ENCODE assay signal across 1 cellular context in the genomic region with DNA sequence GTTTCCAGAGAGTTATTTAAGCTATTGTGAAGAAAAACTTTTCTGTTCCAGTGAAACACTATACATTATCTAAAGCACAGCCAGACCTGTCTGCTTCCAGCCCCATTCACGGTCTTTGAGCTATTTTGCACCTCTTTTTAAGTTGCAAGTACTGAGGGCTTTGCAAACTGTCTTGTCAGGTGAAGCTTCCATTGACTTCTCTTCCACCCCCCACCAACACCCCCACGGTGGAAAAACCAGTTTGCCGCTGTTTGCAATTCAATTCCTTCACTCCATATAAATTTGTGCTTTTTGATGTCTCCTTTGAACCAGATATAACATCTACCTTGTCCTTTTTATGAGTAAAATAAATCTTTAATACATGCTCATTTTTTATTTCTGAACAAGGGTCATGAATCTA.
TF ChIP-seq lines count a peak whose summit lies in the region.

No MANE protein-coding gene starts in this region.

TF ChIP-seq in WTC11, 78 proteins besides CTCF, POLR2A, EP300 and RAD21 (continued from another document):
- TF ChIP-seq IRF2 (CRISPR knock-in tag; IDR thresholded peaks at IDR 0.05; ENCODE audit: borderline replicate concordance, low read depth): no peak
- TF ChIP-seq, protein P1, sequence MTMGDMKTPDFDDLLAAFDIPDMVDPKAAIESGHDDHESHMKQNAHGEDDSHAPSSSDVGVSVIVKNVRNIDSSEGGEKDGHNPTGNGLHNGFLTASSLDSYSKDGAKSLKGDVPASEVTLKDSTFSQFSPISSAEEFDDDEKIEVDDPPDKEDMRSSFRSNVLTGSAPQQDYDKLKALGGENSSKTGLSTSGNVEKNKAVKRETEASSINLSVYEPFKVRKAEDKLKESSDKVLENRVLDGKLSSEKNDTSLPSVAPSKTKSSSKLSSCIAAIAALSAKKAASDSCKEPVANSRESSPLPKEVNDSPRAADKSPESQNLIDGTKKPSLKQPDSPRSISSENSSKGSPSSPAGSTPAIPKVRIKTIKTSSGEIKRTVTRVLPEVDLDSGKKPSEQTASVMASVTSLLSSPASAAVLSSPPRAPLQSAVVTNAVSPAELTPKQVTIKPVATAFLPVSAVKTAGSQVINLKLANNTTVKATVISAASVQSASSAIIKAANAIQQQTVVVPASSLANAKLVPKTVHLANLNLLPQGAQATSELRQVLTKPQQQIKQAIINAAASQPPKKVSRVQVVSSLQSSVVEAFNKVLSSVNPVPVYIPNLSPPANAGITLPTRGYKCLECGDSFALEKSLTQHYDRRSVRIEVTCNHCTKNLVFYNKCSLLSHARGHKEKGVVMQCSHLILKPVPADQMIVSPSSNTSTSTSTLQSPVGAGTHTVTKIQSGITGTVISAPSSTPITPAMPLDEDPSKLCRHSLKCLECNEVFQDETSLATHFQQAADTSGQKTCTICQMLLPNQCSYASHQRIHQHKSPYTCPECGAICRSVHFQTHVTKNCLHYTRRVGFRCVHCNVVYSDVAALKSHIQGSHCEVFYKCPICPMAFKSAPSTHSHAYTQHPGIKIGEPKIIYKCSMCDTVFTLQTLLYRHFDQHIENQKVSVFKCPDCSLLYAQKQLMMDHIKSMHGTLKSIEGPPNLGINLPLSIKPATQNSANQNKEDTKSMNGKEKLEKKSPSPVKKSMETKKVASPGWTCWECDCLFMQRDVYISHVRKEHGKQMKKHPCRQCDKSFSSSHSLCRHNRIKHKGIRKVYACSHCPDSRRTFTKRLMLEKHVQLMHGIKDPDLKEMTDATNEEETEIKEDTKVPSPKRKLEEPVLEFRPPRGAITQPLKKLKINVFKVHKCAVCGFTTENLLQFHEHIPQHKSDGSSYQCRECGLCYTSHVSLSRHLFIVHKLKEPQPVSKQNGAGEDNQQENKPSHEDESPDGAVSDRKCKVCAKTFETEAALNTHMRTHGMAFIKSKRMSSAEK (CRISPR knock-in tag; IDR thresholded peaks at IDR 0.05; ENCODE audit: borderline replicate concordance): no peak
- TF ChIP-seq GABPB1 (CRISPR knock-in tag; IDR thresholded peaks at IDR 0.05): no peak
- no peak for TF ChIP-seq SOX15 (CRISPR knock-in tag; IDR thresholded peaks at IDR 0.05)
- TF ChIP-seq CBFB (CRISPR knock-in tag; IDR thresholded peaks at IDR 0.05; ENCODE audit: low read depth): no peak
- no peak for TF ChIP-seq CREM (CRISPR knock-in tag; IDR thresholded peaks at IDR 0.05)
- TF ChIP-seq HMGA2 (CRISPR knock-in tag; IDR thresholded peaks at IDR 0.05): no peak
- no peak for TF ChIP-seq ETV6 (CRISPR knock-in tag; IDR thresholded peaks at IDR 0.05)
- TF ChIP-seq MLX (CRISPR knock-in tag; IDR thresholded peaks at IDR 0.05): no peak
- TF ChIP-seq ZNF416 (CRISPR knock-in tag; IDR thresholded peaks at IDR 0.05): no peak
